In genomic region chr7:105990726-105991465, GRCh38 we compare ENCODE assay signal across 15 cellular contexts. TPM values are rescaled to one million over a fixed set of nuclear protein-coding genes. Genes with fewer than 3 reads are reported as not detected.
DNase-seq lines count a peak whose midpoint lies in the region; ATAC-seq and TF ChIP-seq lines count a peak whose summit lies in the region.
"Had no signal": no experiment of that assay in that cellular context is flagged by ENCODE, and none has a peak within 500 bp of the region (broad histone marks: within the 10 kb centered on the region; RNA-seq: fewer than 3 reads in every experiment).

No MANE protein-coding gene starts in this region.

- 22 to 33% methylated on average over 1 to 5 of the region's 5 CpGs for WGBS in endodermal cell (ENCODE audit: insufficient coverage in 1 of 2, insufficient read length in 1 of 2), 2 experiments

- H3K9ac ChIP-seq in endodermal cell (ENCODE audit: extremely low read depth, low read length, poor library complexity, severe bottlenecking) = no peak overlapping the region

- DNase-seq in NCI-H446 treated with DMSO at 0.1 percent for 48 hours (lab: John Stamatoyannopoulos, UW) (peak; percentile 50), endodermal cell (peak; percentile 89)
- DNase-seq: activated naive CD8-positive, alpha-beta T cell treated with anti-CD3 and anti-CD28 coated beads, Interleukin-2, amount 10 ng/mL, durations not matched to agents 7 days and 5 days; CD4-positive, CD25-positive, alpha-beta regulatory T cell; GOT3; stimulated activated CD4-positive, alpha-beta T cell treated with anti-CD3 and anti-CD28 coated beads, Interleukin-4, amount 100 ng/mL, for 24 hours had no signal

- H3K36me3 ChIP-seq in endodermal cell (ENCODE audit: control insufficient read depth, insufficient read depth, low read length) = no peaks in the 10 kb centered on the region
- no peaks in the 10 kb centered on the region for H3K36me3 ChIP-seq in neuron (ENCODE audit: insufficient read depth, low read length)
- H3K36me3 ChIP-seq: heart right ventricle had no signal

- no peaks in the 10 kb centered on the region for H3K9me3 Mint-ChIP-seq in endodermal cell
- H3K9me3 Mint-ChIP-seq: activated naive CD8-positive, alpha-beta T cell treated with anti-CD3 and anti-CD28 coated beads, Interleukin-2, amount 10 ng/mL, durations not matched to agents 7 days and 5 days; CD4-positive, CD25-positive, alpha-beta regulatory T cell; stimulated activated naive CD8-positive, alpha-beta T cell treated with anti-CD3 and anti-CD28 coated beads, Interleukin-15, Interleukin-2, amounts not matched to agents 100 ng/mL and 50 ng/mL, for 24 hours had no signal

- no peaks in the 10 kb centered on the region for H3K36me3 Mint-ChIP-seq in endodermal cell (ENCODE audit: low read depth)
- H3K36me3 Mint-ChIP-seq: activated naive CD8-positive, alpha-beta T cell treated with anti-CD3 and anti-CD28 coated beads, Interleukin-2, amount 10 ng/mL, durations not matched to agents 7 days and 5 days; CD4-positive, CD25-positive, alpha-beta regulatory T cell had no signal

- peaks cover 29% of the 10 kb centered on the region for H3K4me1 Mint-ChIP-seq in endodermal cell

- H2AFZ ChIP-seq in neuron (ENCODE audit: low read depth, low read length) = peak overlapping the region; percentile 79

- H3K27ac Mint-ChIP-seq in endodermal cell = peak overlapping the region; percentile 85
- H3K27ac Mint-ChIP-seq: activated naive CD8-positive, alpha-beta T cell treated with anti-CD3 and anti-CD28 coated beads, Interleukin-2, amount 10 ng/mL, durations not matched to agents 7 days and 5 days; CD4-positive, CD25-positive, alpha-beta regulatory T cell; stimulated activated naive CD8-positive, alpha-beta T cell treated with anti-CD3 and anti-CD28 coated beads, Interleukin-15, Interleukin-2, amounts not matched to agents 100 ng/mL and 50 ng/mL, for 24 hours had no signal

- H3K27ac ChIP-seq in endodermal cell (ENCODE audit: low read depth, low read length) = peak overlapping the region; percentile 7
- H3K27ac ChIP-seq: heart right ventricle had no signal

- no peaks in the 10 kb centered on the region for H3K27me3 ChIP-seq in endodermal cell (ENCODE audit: control insufficient read depth, insufficient read depth, low read length, poor library complexity, severe bottlenecking)
- H3K27me3 ChIP-seq in neuron (ENCODE audit: insufficient read depth, low read length) = no peaks in the 10 kb centered on the region
- H3K27me3 ChIP-seq: heart right ventricle had no signal

- H3K4me3 Mint-ChIP-seq in endodermal cell = no peak overlapping the region
- H3K4me3 Mint-ChIP-seq: activated naive CD8-positive, alpha-beta T cell treated with anti-CD3 and anti-CD28 coated beads, Interleukin-2, amount 10 ng/mL, durations not matched to agents 7 days and 5 days; CD4-positive, CD25-positive, alpha-beta regulatory T cell; stimulated activated naive CD8-positive, alpha-beta T cell treated with anti-CD3 and anti-CD28 coated beads, Interleukin-15, Interleukin-2, amounts not matched to agents 100 ng/mL and 50 ng/mL, for 24 hours had no signal

- no peak overlapping the region for H3K4me3 ChIP-seq in GM12875 (ENCODE audit: low read depth, low read length)
- H3K4me3 ChIP-seq in endodermal cell (ENCODE audit: low read length) = no peak overlapping the region
- H3K4me3 ChIP-seq in neuron (ENCODE audit: low read length) = peak overlapping the region; percentile 14
- H3K4me3 ChIP-seq: heart right ventricle had no signal

- TF ChIP-seq CTCF in GM12875 (IDR thresholded peaks at IDR 0.05; ENCODE audit: borderline replicate concordance, insufficient read depth, low read depth, low read length) (0 out of 2 replicates have a peak, but pooled peaks have one; percentile 4), endodermal cell (conservative IDR thresholded peaks at IDR 0.05) (peak; percentile 68)

- H3K4me1 ChIP-seq in endodermal cell (ENCODE audit: control insufficient read depth, insufficient read depth, low read length) (peaks cover 6% of the 10 kb centered on the region), neuron (ENCODE audit: insufficient read depth, low read length) (peaks cover 19% of the 10 kb centered on the region)

- H3K27me3 Mint-ChIP-seq in endodermal cell (ENCODE audit: insufficient read depth) = no peaks in the 10 kb centered on the region
- H3K27me3 Mint-ChIP-seq: stimulated activated naive CD8-positive, alpha-beta T cell treated with anti-CD3 and anti-CD28 coated beads, Interleukin-15, Interleukin-2, amounts not matched to agents 100 ng/mL and 50 ng/mL, for 24 hours had no signal

- H3K9me3 ChIP-seq in endodermal cell (ENCODE audit: control insufficient read depth, low read length) (no peaks in the 10 kb centered on the region), neuron (ENCODE audit: low read length) (no peaks in the 10 kb centered on the region)
- H3K9me3 ChIP-seq: heart right ventricle had no signal

- ATAC-seq in GM18909 (IDR thresholded peaks at IDR 0.05; ENCODE audit: poor library complexity, unreplicated experiment) = no peak
- ATAC-seq in HG02970 (IDR thresholded peaks at IDR 0.05; ENCODE audit: low FRiP score, unreplicated experiment) = no peak
- no peak for ATAC-seq in HG03196 (IDR thresholded peaks at IDR 0.05; ENCODE audit: unreplicated experiment)
- ATAC-seq in HG03095 (IDR thresholded peaks at IDR 0.05; ENCODE audit: unreplicated experiment) = no peak
- ATAC-seq: Panc1 had no signal

RNA-seq across cellular contexts. Expression of gene CDHR3, which starts 27.8 kb away (rescaled TPM):
- 10 to 100 TPM in 1 of 2 donors, 1 to 10 TPM in 1; 7.5 to 16.1 TPM for total RNA-seq in endodermal cell
- polyA plus RNA-seq in endodermal cell (2013, experiment 1 of 2) = 2.0 TPM
- polyA plus RNA-seq in endodermal cell (2013, experiment 2 of 2) = 2.5 TPM
